23 cellular contexts compared by ENCODE assay signal in genomic region chr11:98967005-98967404, GRCh38. TPM values are rescaled to one million over a fixed set of nuclear protein-coding genes. Genes with fewer than 3 reads are reported as not detected.
"Had no signal": no experiment of that assay in that cellular context is flagged by ENCODE, and none has a peak within 500 bp of the region (broad histone marks: within the 10 kb centered on the region; RNA-seq: fewer than 3 reads in every experiment).

No MANE protein-coding gene starts in this region.

- FAIRE-seq: HTR-8/SVneo had no signal

- ATAC-seq: Panc1, PC-3, SK-N-SH treated with all-trans-retinoic acid at 6 μM for 48 hours had no signal

- H3K27ac ChIP-seq: HL-60, RWPE1 had no signal

- DNase-seq: Karpas-422, KG1, MV-4-11, NCI-H1048, NCI-H1105, NCI-H1417, NCI-H1436 treated with DMSO at 0.1 percent for 48 hours, NCI-H1694, NCI-H187 treated with DMSO at 0.1 percent for 48 hours, NCI-H2029 treated with DMSO at 0.1 percent for 48 hours, NCI-H2107, NCI-H2227 treated with DMSO at 0.1 percent for 48 hours, NCI-H524 treated with DMSO at 0.1 percent for 48 hours, NCI-H69, NCI-H774, PC-3, SHP77 had no signal

RNA-seq across cellular contexts. Expression of gene CNTN5, which starts 53.7 kb away (rescaled TPM):
- total RNA-seq: OCI-LY7, PC-3 had no signal
